12 cellular contexts compared by ENCODE assay signal in the genomic region with DNA sequence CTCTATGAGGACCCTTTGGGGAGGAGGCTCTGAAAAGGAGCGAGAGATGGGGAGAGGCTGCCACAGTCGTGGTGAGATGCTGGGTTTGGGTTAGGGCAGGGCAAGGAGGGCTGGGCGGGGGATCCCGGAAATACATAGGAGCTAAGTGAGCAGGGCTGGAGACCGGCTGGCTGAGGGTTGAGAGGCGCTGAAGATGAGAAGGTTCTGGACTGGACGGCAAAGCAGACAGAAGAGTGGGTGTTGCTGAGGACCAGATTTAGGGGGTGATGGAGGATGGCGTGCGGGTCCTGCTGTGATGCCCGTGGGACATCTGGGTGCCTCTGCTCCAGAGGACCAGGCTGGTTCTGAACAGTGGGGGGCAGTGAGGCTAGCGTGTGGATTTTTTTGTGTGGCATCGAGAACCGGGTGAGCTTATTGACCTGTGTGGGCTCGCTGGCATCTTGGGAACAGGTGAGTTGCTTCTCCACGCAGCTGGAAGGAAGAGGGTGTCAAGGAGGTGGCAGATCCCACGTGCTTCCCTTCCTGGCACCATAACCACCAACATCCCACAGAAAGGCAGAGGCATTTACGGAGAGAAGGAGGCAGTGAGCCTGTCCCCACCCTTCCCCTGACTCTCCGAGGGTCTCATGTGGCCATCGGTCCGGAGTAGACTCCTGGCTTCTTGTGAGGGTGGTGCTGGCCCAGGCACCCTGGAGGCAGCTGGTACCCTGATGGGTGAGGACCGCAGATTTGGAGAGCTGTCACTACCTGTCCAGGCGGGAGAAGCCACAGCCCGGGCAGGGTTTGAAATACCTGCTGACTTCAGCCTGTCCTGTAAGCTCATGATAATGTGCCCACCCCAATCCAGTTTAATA.
"Had no signal": no experiment of that assay in that cellular context is flagged by ENCODE, and none has a peak within 500 bp of the region (broad histone marks: within the 10 kb centered on the region; RNA-seq: fewer than 3 reads in every experiment).

No MANE protein-coding gene starts in this region.

- H3K9me3 ChIP-seq: esophagus squamous epithelium, ovary had no signal

- H3K27ac ChIP-seq: cardiac muscle cell, esophagus squamous epithelium, ovary had no signal

- H3K27me3 Mint-ChIP-seq: activated T-helper 17 cell treated with anti-CD3 and anti-CD28 coated beads, Interleukin-2, amount 50 U/mL, for 72 hours; stimulated activated naive B cell treated with anti-CD40 and anti-IgM and Interleukin-4, amounts not matched to agents 10 μg/mL and 1 μg/mL and 100 μg/mL, for 72 hours had no signal

- H3K4me3 Mint-ChIP-seq: activated T-helper 17 cell treated with anti-CD3 and anti-CD28 coated beads, Interleukin-2, amount 50 U/mL, for 72 hours; nephron; stimulated activated naive B cell treated with anti-CD40 and anti-IgM and Interleukin-4, amounts not matched to agents 10 μg/mL and 1 μg/mL and 100 μg/mL, for 72 hours; T-helper 1 cell treated with Interleukin-12 subunit alpha and Interleukin-12 subunit beta and Interleukin-4 antibody, amounts not matched to agents 30 μg/mL and 1 μg/mL, for 36 hours had no signal

- H3K27ac Mint-ChIP-seq: activated T-helper 17 cell treated with anti-CD3 and anti-CD28 coated beads, Interleukin-2, amount 50 U/mL, for 72 hours; nephron; stimulated activated naive B cell treated with anti-CD40 and anti-IgM and Interleukin-4, amounts not matched to agents 10 μg/mL and 1 μg/mL and 100 μg/mL, for 72 hours; T-helper 1 cell treated with Interleukin-12 subunit alpha and Interleukin-12 subunit beta and Interleukin-4 antibody, amounts not matched to agents 30 μg/mL and 1 μg/mL, for 36 hours had no signal

- H3K4me1 ChIP-seq: esophagus squamous epithelium had no signal

- H3K27me3 ChIP-seq: cardiac muscle cell, esophagus squamous epithelium, ovary had no signal

- H3K4me3 ChIP-seq: cardiac muscle cell, esophagus squamous epithelium, ovary had no signal

- H3K36me3 ChIP-seq: cardiac muscle cell, esophagus squamous epithelium, ovary had no signal

- H3K9me3 Mint-ChIP-seq: activated T-helper 17 cell treated with anti-CD3 and anti-CD28 coated beads, Interleukin-2, amount 50 U/mL, for 72 hours; nephron; T-helper 1 cell treated with Interleukin-12 subunit alpha and Interleukin-12 subunit beta and Interleukin-4 antibody, amounts not matched to agents 30 μg/mL and 1 μg/mL, for 36 hours had no signal

- DNase-seq: activated CD4-positive, alpha-beta T cell treated with anti-CD3 and anti-CD28 coated beads for 4 hours; activated naive CD4-positive, alpha-beta T cell treated with Interleukin-2 at 50 U/mL for 16 hours; esophagus squamous epithelium; mesendoderm; stimulated activated CD4-positive, alpha-beta T cell treated with anti-CD3 and anti-CD28 coated beads, Interleukin-2, amount 100 ng/mL, for 48 hours; stimulated activated naive B cell treated with anti-CD40 and anti-IgM and Interleukin-4, amounts not matched to agents 10 μg/mL and 1 μg/mL and 100 μg/mL, for 72 hours; trophoblast cell had no signal
